In genomic region chr18:39647627-39648502, GRCh38 we compare ENCODE assay signal across 10 cellular contexts.
DNase-seq lines count a peak whose midpoint lies in the region; ATAC-seq, FAIRE-seq and TF ChIP-seq lines count a peak whose summit lies in the region.
"Had no signal": no experiment of that assay in that cellular context is flagged by ENCODE, and none has a peak within 500 bp of the region (broad histone marks: within the 10 kb centered on the region; RNA-seq: fewer than 3 reads in every experiment).

No MANE protein-coding gene starts in this region.

- no peaks in the 10 kb centered on the region for H3K27me3 ChIP-seq in AG04450 (ENCODE audit: control insufficient read depth, insufficient read depth, low read length)
- H3K27me3 ChIP-seq: ascending aorta had no signal

- DNase-seq in AG04450 (ENCODE audit: low read depth, low spot score): peak; percentile 74
- DNase-seq in HEK293T (ENCODE audit: extremely low spot score): peak; percentile 34
- peak; percentile 25 for DNase-seq in NCI-H774 (lab: John Stamatoyannopoulos, UW)
- DNase-seq in fibroblast of villous mesenchyme (ENCODE audit: low read depth): peak; percentile 83
- DNase-seq in GM20000 (ENCODE audit: low spot score): no peak
- no peak for DNase-seq in epidermal melanocyte (ENCODE audit: insufficient read length, low spot score)
- no peak for DNase-seq in GM12892 (ENCODE audit: insufficient read length)
- DNase-seq: midbrain had no signal

- no peak for ATAC-seq in HG03039 (IDR thresholded peaks at IDR 0.05; ENCODE audit: unreplicated experiment)

- POLR2A ChIA-PET in AG04450 (lab: Yijun Ruan, JAX): interaction anchor here (1.1 kb wide), 1 partner anchor 20 kb away, joined by 3 read pairs; no protein-coding TSS in a partner anchor
- POLR2A ChIA-PET in HEK293T (lab: Yijun Ruan, JAX): no interaction called here

- TF ChIP-seq CTCF in AG04450 (IDR thresholded peaks at IDR 0.05; ENCODE audit: low read depth, low read length): no peak
- no peak for TF ChIP-seq CTCF in fibroblast of villous mesenchyme (IDR thresholded peaks at IDR 0.05; ENCODE audit: insufficient read depth, low read depth, low read length)
- no peak for TF ChIP-seq CTCF in GM20000 (IDR thresholded peaks at IDR 0.05; ENCODE audit: extremely low read depth, missing control alignments)

- no peak for FAIRE-seq in GM12892 (lab: Jason Lieb, UNC)

- no peaks in the 10 kb centered on the region for H3K9me3 ChIP-seq in AG04450 (ENCODE audit: control insufficient read depth, insufficient read depth, low read length)
- H3K9me3 ChIP-seq: ascending aorta had no signal

- H3K27ac ChIP-seq in AG04450 (ENCODE audit: low read depth, low read length): no peak overlapping the region
- H3K27ac ChIP-seq: ascending aorta had no signal

- no peak for TF ChIP-seq POLR2A in GM12892 (IDR thresholded peaks at IDR 0.05; ENCODE audit: low read depth, low read length)

- H3K4me3 ChIP-seq in AG04450 (ENCODE audit: low read depth, low read length): no peak overlapping the region
- H3K4me3 ChIP-seq in fibroblast of villous mesenchyme (ENCODE audit: low read depth, low read length): no peak overlapping the region
- H3K4me3 ChIP-seq: ascending aorta had no signal

- CTCF ChIA-PET in AG04450 (lab: Charles Lee) (no interaction called here), HEK293T (lab: Yijun Ruan, JAX) (no interaction called here)

TF ChIP-seq in HEK293T, 16 proteins besides CTCF, POLR2A, EP300 and RAD21:
- TF ChIP-seq BHLHE40 (IDR thresholded peaks at IDR 0.05; ENCODE audit: borderline replicate concordance): no peak
- peak; percentile 36; the same call in 1 of the 2 replicates for TF ChIP-seq PKNOX1 (IDR thresholded peaks at IDR 0.05)
- no peak for TF ChIP-seq FOXK2 (IDR thresholded peaks at IDR 0.05)
- TF ChIP-seq ARNT (IDR thresholded peaks at IDR 0.05): no peak

Comparison
In these comparisons a context has a peak if more than half of its experiments do, and no peak if none do; other contexts are left out.
1. DNase-seq: peak in AG04450 (single experiment), HEK293T (single experiment), NCI-H774 (single experiment) and fibroblast of villous mesenchyme (single experiment); none in GM20000 (single experiment), epidermal melanocyte (single experiment) and GM12892 (single experiment).